In genomic region chr18:76457475-76457874, GRCh38 we compare ENCODE assay signal across 20 cellular contexts. TPM values are rescaled to one million over a fixed set of nuclear protein-coding genes. Genes with fewer than 3 reads are reported as not detected.
DNase-seq lines count a peak whose midpoint lies in the region; TF ChIP-seq lines count a peak whose summit lies in the region.
"Had no signal": no experiment of that assay in that cellular context is flagged by ENCODE, and none has a peak within 500 bp of the region (broad histone marks: within the 10 kb centered on the region; RNA-seq: fewer than 3 reads in every experiment).

No MANE protein-coding gene starts in this region.

- H3K36me3 ChIP-seq in testis (ENCODE audit: low read depth, missing control alignments) = no peaks in the 10 kb centered on the region
- peaks cover 4% of the 10 kb centered on the region for H3K36me3 ChIP-seq in A673 (ENCODE audit: insufficient read depth, low read length, poor library complexity, severe bottlenecking)
- H3K36me3 ChIP-seq: SJCRH30 had no signal

- no peak overlapping the region for H3K4me3 ChIP-seq in astrocyte of the spinal cord (ENCODE audit: low read depth, low read length)
- H3K4me3 ChIP-seq in testis = no peak overlapping the region
- H3K4me3 ChIP-seq in A673 (ENCODE audit: low read depth, low read length, poor library complexity, severe bottlenecking) = no peak overlapping the region
- H3K4me3 ChIP-seq: left ventricle myocardium inferior, SJCRH30, upper lobe of left lung had no signal

- intact Hi-C loops in testis (cut with DNase I; ENCODE audit: low total_unique reads) = no loop called here
- intact Hi-C loops in A673 (cut with micrococcal nuclease; ENCODE audit: unreplicated experiment) = loop anchor here (10.0 kb wide), 1 partner anchor 107 kb away; no protein-coding TSS in a partner anchor

- no peaks in the 10 kb centered on the region for H3K27me3 Mint-ChIP-seq in mesothelial cell of epicardium (ENCODE audit: low read depth)
- H3K27me3 Mint-ChIP-seq: activated B cell treated with CpG ODN at 0.5 μM for 24 hours; stimulated activated naive CD8-positive, alpha-beta T cell treated with anti-CD3 and anti-CD28 coated beads, Interleukin-15, Interleukin-2, amounts not matched to agents 100 ng/mL and 50 ng/mL, for 24 hours had no signal

- peak; percentile 28 for DNase-seq in activated CD8-positive, alpha-beta memory T cell treated with anti-CD3 and anti-CD28 coated beads, Interleukin-2, amount 50 U/mL, for 48 hours
- no peak for DNase-seq in activated CD8-positive, alpha-beta memory T cell treated with anti-CD3 and anti-CD28 coated beads, Interleukin-2, amount 50 U/mL, for 4 hours
- DNase-seq in astrocyte of the spinal cord (ENCODE audit: low read depth, low spot score) (peak; percentile 27), mesothelial cell of epicardium (ENCODE audit: low spot score in 2 of 2, unreplicated experiment in 2 of 2) (peak in 1 of 2 experiments; percentile 13), testis (peak; percentile 16), A673 (ENCODE audit: low spot score) (no peak), DMS153 treated with DMSO at 0.1 percent for 48 hours (lab: John Stamatoyannopoulos, UW; ENCODE audit: unreplicated experiment) (no peak), NCI-H1930 (lab: John Stamatoyannopoulos, UW) (no peak)
- DNase-seq: activated B cell treated with CpG ODN at 0.5 μM for 24 hours; activated effector memory CD4-positive, alpha-beta T cell treated with anti-CD3 and anti-CD28 coated beads, Interleukin-2, amount 50 U/mL, for 16 hours; amygdala; DMS79; foreskin fibroblast; left ventricle myocardium inferior; NCI-H2029 treated with DMSO at 0.1 percent for 48 hours; NCI-H510A treated with DMSO at 0.1 percent for 48 hours; SJCRH30; T-helper 2 cell had no signal

- 83 to 84% methylated on average over 9 of the region's 9 CpGs for WGBS in testis, 2 donors

- POLR2A ChIA-PET in A673 (lab: Charles Lee; ENCODE audit: low non-redundant PET) = no interaction called here

- H3K27me3 ChIP-seq in testis (no peaks in the 10 kb centered on the region), A673 (replicated peaks; ENCODE audit: insufficient read depth, low read depth, low read length, poor library complexity) (no peaks in the 10 kb centered on the region)
- H3K27me3 ChIP-seq: SJCRH30, upper lobe of left lung had no signal

- no peaks in the 10 kb centered on the region for H3K9me3 ChIP-seq in testis
- H3K9me3 ChIP-seq in A673 (ENCODE audit: low read depth, low read length, poor library complexity, severe bottlenecking) = no peaks in the 10 kb centered on the region
- H3K9me3 ChIP-seq: left ventricle myocardium inferior, SJCRH30, upper lobe of left lung had no signal

- no peak for TF ChIP-seq POLR2A in testis (IDR thresholded peaks at IDR 0.05)

- H3K4me1 ChIP-seq in testis (peaks cover 80% of the 10 kb centered on the region), A673 (ENCODE audit: insufficient read depth, low read length, poor library complexity, severe bottlenecking) (peaks cover 10% of the 10 kb centered on the region)

- H3K27ac ChIP-seq in testis (peak overlapping the region; percentile 43 to 61), A673 (ENCODE audit: low read depth, low read length, poor library complexity, severe bottlenecking) (no peak overlapping the region)
- H3K27ac ChIP-seq: left ventricle myocardium inferior, SJCRH30, upper lobe of left lung had no signal

- CTCF ChIA-PET in A673 (lab: Charles Lee) = no interaction called here

- peaks cover 15% of the 10 kb centered on the region for H3K36me3 Mint-ChIP-seq in mesothelial cell of epicardium

- H3K4me1 Mint-ChIP-seq in mesothelial cell of epicardium = peaks cover 61% of the 10 kb centered on the region

- no peak for TF ChIP-seq CTCF in astrocyte of the spinal cord (IDR thresholded peaks at IDR 0.05; ENCODE audit: low read depth, low read length)
- TF ChIP-seq CTCF in mesothelial cell of epicardium (IDR thresholded peaks at IDR 0.05; ENCODE audit: unreplicated experiment) = no peak
- no peak for TF ChIP-seq CTCF in testis (IDR thresholded peaks at IDR 0.05)
- TF ChIP-seq CTCF in A673 (conservative IDR thresholded peaks at IDR 0.05; ENCODE audit: low read depth, low read length) = no peak

- in situ Hi-C loops in astrocyte of the spinal cord (cut with HindIII; ENCODE audit: low sequenced_read_pairs) = no loop called here

- BruUV-seq in A673 (replicated peaks; lab: Mats Ljungman, UMichigan) = no TSS peak

- H3K4me3 Mint-ChIP-seq in mesothelial cell of epicardium = no peak overlapping the region
- H3K4me3 Mint-ChIP-seq: activated B cell treated with CpG ODN at 0.5 μM for 24 hours; stimulated activated naive CD8-positive, alpha-beta T cell treated with anti-CD3 and anti-CD28 coated beads, Interleukin-15, Interleukin-2, amounts not matched to agents 100 ng/mL and 50 ng/mL, for 24 hours had no signal

- no peaks in the 10 kb centered on the region for H3K9me3 Mint-ChIP-seq in mesothelial cell of epicardium
- H3K9me3 Mint-ChIP-seq: activated B cell treated with CpG ODN at 0.5 μM for 24 hours; stimulated activated naive CD8-positive, alpha-beta T cell treated with anti-CD3 and anti-CD28 coated beads, Interleukin-15, Interleukin-2, amounts not matched to agents 100 ng/mL and 50 ng/mL, for 24 hours had no signal

- peak overlapping the region; percentile 58 for H3K27ac Mint-ChIP-seq in mesothelial cell of epicardium
- H3K27ac Mint-ChIP-seq: activated B cell treated with CpG ODN at 0.5 μM for 24 hours; stimulated activated naive CD8-positive, alpha-beta T cell treated with anti-CD3 and anti-CD28 coated beads, Interleukin-15, Interleukin-2, amounts not matched to agents 100 ng/mL and 50 ng/mL, for 24 hours had no signal

RNA-seq across cellular contexts. Expression of gene ZNF516, which starts 37.6 kb away (rescaled TPM):
- 84.4 to 92.1 TPM (median 90.9 TPM) in 3 replicates for total RNA-seq in mesothelial cell of epicardium
- 100 to 1,000 TPM; 189 to 212 TPM for total RNA-seq in testis
- polyA plus RNA-seq in testis (ENCODE audit: insufficient read depth, low read depth, low replicate concordance) = 79.0 TPM
- 32.3 and 43.8 TPM in 2 replicates for total RNA-seq in A673 (2021)

Comparison
In these comparisons a context has a peak if more than half of its experiments do, and no peak if none do; other contexts are left out.
1. DNase-seq: peak in activated CD8-positive, alpha-beta memory T cell treated with anti-CD3 and anti-CD28 coated beads, Interleukin-2, amount 50 U/mL, for 48 hours (single experiment), astrocyte of the spinal cord (single experiment) and testis (single experiment); none in activated CD8-positive, alpha-beta memory T cell treated with anti-CD3 and anti-CD28 coated beads, Interleukin-2, amount 50 U/mL, for 4 hours (single experiment), A673 (single experiment), DMS153 treated with DMSO at 0.1 percent for 48 hours (single experiment) and NCI-H1930 (0 of 2).